ENCODE assay signal across 19 cellular contexts in the genomic region with DNA sequence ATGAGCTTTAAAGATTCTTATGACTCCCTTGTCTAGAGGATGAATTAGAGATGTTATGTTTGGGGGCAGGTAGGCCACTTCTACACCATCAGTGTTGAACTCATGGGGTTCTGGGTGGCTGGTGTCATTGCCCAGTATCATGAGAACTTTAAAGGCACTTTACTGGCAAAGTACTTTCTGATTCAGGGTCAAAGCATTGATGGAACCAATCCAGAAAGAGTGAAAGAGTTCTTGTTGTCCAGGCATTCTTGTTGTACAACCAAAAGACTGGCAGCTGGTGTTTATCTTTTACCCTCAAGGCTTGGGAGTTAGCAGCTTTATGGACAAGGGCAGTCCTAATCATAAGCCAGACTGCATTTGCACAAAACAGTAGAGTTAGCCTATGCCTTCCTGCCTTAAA.
"Had no signal": no experiment of that assay in that cellular context is flagged by ENCODE, and none has a peak within 500 bp of the region (broad histone marks: within the 10 kb centered on the region; RNA-seq: fewer than 3 reads in every experiment).

No MANE protein-coding gene starts in this region.

- H3K27me3 ChIP-seq: adrenal gland, esophagus muscularis mucosa, left lung, right lobe of liver, testis, upper lobe of left lung had no signal

- H3K36me3 ChIP-seq: adrenal gland, esophagus muscularis mucosa, left lung, prostate gland, right lobe of liver, upper lobe of left lung had no signal

- FAIRE-seq: astrocyte, bronchial epithelial cell, keratinocyte had no signal

- H3K27ac ChIP-seq: adrenal gland, esophagus muscularis mucosa, left lung, prostate gland, right lobe of liver, testis, upper lobe of left lung had no signal

- H3K9me3 ChIP-seq: adrenal gland, esophagus muscularis mucosa, prostate gland, right lobe of liver, testis had no signal

- H3K4me3 ChIP-seq: adrenal gland, esophagus muscularis mucosa, left lung, prostate gland, right lobe of liver, smooth muscle cell, testis, upper lobe of left lung had no signal

- H3K4me1 ChIP-seq: adrenal gland, esophagus muscularis mucosa, left lung, prostate gland, testis, upper lobe of left lung had no signal

- H3K4me2 ChIP-seq: smooth muscle cell had no signal

- ATAC-seq: activated CD8-positive, alpha-beta T cell treated with anti-CD3 and anti-CD28 coated beads, Interleukin-2, amount 10 ng/mL, durations not matched to agents 7 days and 5 days; activated T-cell treated with anti-CD3 and anti-CD28 coated beads, Interleukin-2, amount 50 U/mL, for 4 hours; left lung had no signal

- DNase-seq: activated CD4-positive, alpha-beta T cell treated with anti-CD3 and anti-CD28 coated beads, Interleukin-2, amount 10 ng/mL, durations not matched to agents 7 days and 5 days; activated CD8-positive, alpha-beta T cell treated with anti-CD3 and anti-CD28 coated beads, Interleukin-2, amount 10 ng/mL, durations not matched to agents 7 days and 5 days; activated effector memory CD4-positive, alpha-beta T cell treated with Interleukin-2 at 50 U/mL for 16 hours; activated T-cell treated with anti-CD3 and anti-CD28 coated beads, Interleukin-2, amount 50 U/mL, for 4 hours; effector CD8-positive, alpha-beta T cell; left lung; mammary epithelial cell; midbrain; right lobe of liver; stimulated activated CD4-positive, alpha-beta T cell treated with anti-CD3 and anti-CD28 coated beads, Interleukin-4, amount 100 ng/mL, for 1 hour; testis had no signal
